Comparison of ENCODE assay signal across 28 cellular contexts in genomic region chr10:8817303-8817702, GRCh38.
"Had no signal": no experiment of that assay in that cellular context is flagged by ENCODE, and none has a peak within 500 bp of the region (broad histone marks: within the 10 kb centered on the region; RNA-seq: fewer than 3 reads in every experiment).

No MANE protein-coding gene starts in this region.

- FAIRE-seq: astrocyte, TTC549 had no signal

- DNase-seq: activated B cell treated with CpG ODN at 0.5 μM for 24 hours; activated CD4-positive, alpha-beta T cell treated with anti-CD3 and anti-CD28 coated beads for 1 hour; activated CD4-positive, alpha-beta T cell treated with anti-CD3 and anti-CD28 coated beads, Interleukin-2, amount 10 ng/mL, durations not matched to agents 24 days and 14 days; activated CD4-positive, alpha-beta T cell treated with anti-CD3 and anti-CD28 coated beads, Interleukin-2, amount 50 U/mL, for 48 hours; activated CD8-positive, alpha-beta memory T cell treated with anti-CD3 and anti-CD28 coated beads for 24 hours; activated effector memory CD4-positive, alpha-beta T cell treated with anti-CD3 and anti-CD28 coated beads, Interleukin-2, amount 50 U/mL, for 16 hours; activated naive CD4-positive, alpha-beta T cell treated with Interleukin-2 at 50 U/mL for 16 hours; activated naive CD8-positive, alpha-beta T cell treated with anti-CD3 and anti-CD28 coated beads, Interleukin-2, amount 50 U/mL, for 24 hours; activated T-cell treated with anti-CD3 and anti-CD28 coated beads, Interleukin-2, amount 50 U/mL, for 4 hours; amygdala; IMR-90; Kasumi-1; KBM-7; NCI-H1048; NCI-H146; NCI-H187 treated with DMSO at 0.1 percent for 48 hours; NCI-H2081 treated with DMSO at 0.1 percent for 48 hours; NCI-H510A; NCI-H526 treated with DMSO at 0.1 percent for 48 hours; NCI-H82; OCI-M1; RPMI8226; SHP77; T-cell; T-helper 2 cell; T1000 had no signal
